8 cellular contexts compared by ENCODE assay signal in genomic region chr21:38323721-38324591, GRCh38.
DNase-seq lines count a peak whose midpoint lies in the region; ATAC-seq and TF ChIP-seq lines count a peak whose summit lies in the region.

No MANE protein-coding gene starts in this region.

- H3K27ac ChIP-seq in left lung, result peak overlapping the region in 1 of 2 donors; percentile 47
- H3K27ac ChIP-seq in suprapubic skin, result no peak overlapping the region
- no peak overlapping the region for H3K27ac ChIP-seq in effector memory CD4-positive, alpha-beta T cell (ENCODE audit: insufficient read depth, low read length, poor library complexity, severe bottlenecking)

- no peaks in the 10 kb centered on the region for H3K36me3 Mint-ChIP-seq in activated T-helper 17 cell treated with anti-CD3 and anti-CD28 coated beads, Interleukin-2, amount 50 U/mL, for 72 hours (ENCODE audit: low read depth)

- TF ChIP-seq POLR2A in suprapubic skin (IDR thresholded peaks at IDR 0.05), result no peak

- ATAC-seq in activated T-helper 17 cell treated with anti-CD3 and anti-CD28 coated beads, Interleukin-2, amount 50 U/mL, for 72 hours (replicated peaks), result peak; percentile 51
- peak; percentile 57 for ATAC-seq in left lung
- ATAC-seq in HG03439 (IDR thresholded peaks at IDR 0.05; ENCODE audit: unreplicated experiment), result no peak

- peaks cover 10 to 17% of the 10 kb centered on the region in 2 donors for H3K4me1 ChIP-seq in left lung
- peaks cover 3% of the 10 kb centered on the region for H3K4me1 ChIP-seq in suprapubic skin
- peaks cover 5% of the 10 kb centered on the region for H3K4me1 ChIP-seq in effector memory CD4-positive, alpha-beta T cell (ENCODE audit: control insufficient read depth, insufficient read depth, low read length, poor library complexity, severe bottlenecking)

- H3K27ac Mint-ChIP-seq in activated T-helper 17 cell treated with anti-CD3 and anti-CD28 coated beads, Interleukin-2, amount 50 U/mL, for 72 hours, result no peak overlapping the region

- no peak for TF ChIP-seq CTCF in left lung (IDR thresholded peaks at IDR 0.05)
- TF ChIP-seq CTCF in suprapubic skin (IDR thresholded peaks at IDR 0.05), result no peak

- peaks cover 5% of the 10 kb centered on the region for H3K4me1 Mint-ChIP-seq in activated T-helper 17 cell treated with anti-CD3 and anti-CD28 coated beads, Interleukin-2, amount 50 U/mL, for 72 hours

- no peak for TF ChIP-seq EP300 in suprapubic skin (IDR thresholded peaks at IDR 0.05)

- DNase-seq in EL (peak; percentile 90), NCI-H1092 treated with DMSO at 0.1 percent for 48 hours (lab: John Stamatoyannopoulos, UW) (peak; percentile 76), left lung (no peak), suprapubic skin (ENCODE audit: low spot score in 2 of 2) (no peak), OCI-M2 (lab: John Stamatoyannopoulos, UW; ENCODE audit: unreplicated experiment) (no peak)
- DNase-seq in effector memory CD4-positive, alpha-beta T cell, result no peak

- no peaks in the 10 kb centered on the region for H3K9me3 Mint-ChIP-seq in activated T-helper 17 cell treated with anti-CD3 and anti-CD28 coated beads, Interleukin-2, amount 50 U/mL, for 72 hours

- H3K27me3 Mint-ChIP-seq in activated T-helper 17 cell treated with anti-CD3 and anti-CD28 coated beads, Interleukin-2, amount 50 U/mL, for 72 hours, result no peaks in the 10 kb centered on the region

- H3K27me3 ChIP-seq in left lung (no peaks in the 10 kb centered on the region), suprapubic skin (no peaks in the 10 kb centered on the region)
- no peaks in the 10 kb centered on the region for H3K27me3 ChIP-seq in effector memory CD4-positive, alpha-beta T cell (replicated peaks; ENCODE audit: control insufficient read depth, insufficient read depth, low read length, poor library complexity, severe bottlenecking)

- intact Hi-C loops in left lung (cut with DNase I), result no loop called here

- H3K36me3 ChIP-seq in left lung (no peaks in the 10 kb centered on the region), suprapubic skin (no peaks in the 10 kb centered on the region)
- no peaks in the 10 kb centered on the region for H3K36me3 ChIP-seq in effector memory CD4-positive, alpha-beta T cell (ENCODE audit: control insufficient read depth, insufficient read depth, low read length)

- no peak overlapping the region for H3K4me3 ChIP-seq in left lung
- no peak overlapping the region for H3K4me3 ChIP-seq in suprapubic skin
- no peak overlapping the region for H3K4me3 ChIP-seq in effector memory CD4-positive, alpha-beta T cell (ENCODE audit: insufficient read depth, low read depth, low read length, poor library complexity, severe bottlenecking)

- H3K4me3 Mint-ChIP-seq in activated T-helper 17 cell treated with anti-CD3 and anti-CD28 coated beads, Interleukin-2, amount 50 U/mL, for 72 hours, result peak overlapping the region; percentile 29

- H3K9me3 ChIP-seq in left lung (no peaks in the 10 kb centered on the region), suprapubic skin (no peaks in the 10 kb centered on the region)
- no peaks in the 10 kb centered on the region for H3K9me3 ChIP-seq in effector memory CD4-positive, alpha-beta T cell (ENCODE audit: control insufficient read depth, low read length)

- WGBS in suprapubic skin, result 54% methylated on average over 6 of the region's 6 CpGs

Comparison
In these comparisons a context has a peak if more than half of its experiments do, and no peak if none do; other contexts are left out.
1. DNase-seq: peak in EL (single experiment) and NCI-H1092 treated with DMSO at 0.1 percent for 48 hours (single experiment); none in left lung (0 of 2), suprapubic skin (0 of 2), effector memory CD4-positive, alpha-beta T cell (0 of 3) and OCI-M2 (single experiment).